Comparison of ENCODE assay signal across 9 cellular contexts in genomic region chr9:122389799-122390481, GRCh38. TPM values are rescaled to one million over a fixed set of nuclear protein-coding genes. Genes with fewer than 3 reads are reported as not detected.
DNase-seq lines count a peak whose midpoint lies in the region; ATAC-seq and TF ChIP-seq lines count a peak whose summit lies in the region.
"Had no signal": no experiment of that assay in that cellular context is flagged by ENCODE, and none has a peak within 500 bp of the region (broad histone marks: within the 10 kb centered on the region; RNA-seq: fewer than 3 reads in every experiment).

No MANE protein-coding gene starts in this region.

- no peak overlapping the region for H3K27ac Mint-ChIP-seq in naive thymus-derived CD4-positive, alpha-beta T cell
- H3K27ac Mint-ChIP-seq in activated CD4-positive, alpha-beta T cell treated with anti-CD3 and anti-CD28 coated beads, Interleukin-2, amount 10 ng/mL, durations not matched to agents 24 days and 14 days = no peak overlapping the region

- TF ChIP-seq CTCF in Peyer's patch (IDR thresholded peaks at IDR 0.05) (no peak), GM10248 (IDR thresholded peaks at IDR 0.05; ENCODE audit: control extremely low read depth, extremely low read depth, low read depth, missing control alignments) (no peak)

- peak in 2 of 3 donors; percentile 48 to 52 for DNase-seq in Peyer's patch
- DNase-seq in naive thymus-derived CD4-positive, alpha-beta T cell = no peak
- no peak for DNase-seq in activated CD4-positive, alpha-beta T cell treated with anti-CD3 and anti-CD28 coated beads, Interleukin-2, amount 10 ng/mL, durations not matched to agents 24 days and 14 days
- no peak for DNase-seq in activated CD4-positive, alpha-beta T cell treated with anti-CD3 and anti-CD28 coated beads, Interleukin-2, amount 50 U/mL, for 1 hour
- no peak for DNase-seq in GM10248 (ENCODE audit: extremely low spot score)
- DNase-seq: T-helper 9 cell had no signal

- H3K4me3 ChIP-seq in Peyer's patch = no peak overlapping the region
- H3K4me3 ChIP-seq in naive thymus-derived CD4-positive, alpha-beta T cell (ENCODE audit: low read length) = no peak overlapping the region

- H3K4me3 Mint-ChIP-seq in naive thymus-derived CD4-positive, alpha-beta T cell = no peak overlapping the region
- H3K4me3 Mint-ChIP-seq in activated CD4-positive, alpha-beta T cell treated with anti-CD3 and anti-CD28 coated beads, Interleukin-2, amount 10 ng/mL, durations not matched to agents 24 days and 14 days = no peak overlapping the region

- ATAC-seq in GM18858 (IDR thresholded peaks at IDR 0.05; ENCODE audit: unreplicated experiment) (peak; percentile 65), HG03378 (IDR thresholded peaks at IDR 0.05; ENCODE audit: unreplicated experiment) (peak; percentile 78), GM18870 (IDR thresholded peaks at IDR 0.05; ENCODE audit: unreplicated experiment) (no peak)
- peak; percentile 68 for ATAC-seq in naive thymus-derived CD4-positive, alpha-beta T cell

- no peak for TF ChIP-seq POLR2A in Peyer's patch (IDR thresholded peaks at IDR 0.05)

- POLR2A ChIA-PET in naive thymus-derived CD4-positive, alpha-beta T cell (lab: Charles Lee) = no interaction called here
- POLR2A ChIA-PET in GM10248 (lab: Yijun Ruan, JAX) = no interaction called here

- intact Hi-C loops in naive thymus-derived CD4-positive, alpha-beta T cell (cut with micrococcal nuclease) = no loop called here
- intact Hi-C loops in activated CD4-positive, alpha-beta T cell treated with anti-CD3 and anti-CD28 coated beads, Interleukin-2, amount 10 ng/mL, durations not matched to agents 24 days and 14 days (cut with micrococcal nuclease) = no loop called here

- no peaks in the 10 kb centered on the region for H3K27me3 ChIP-seq in Peyer's patch
- H3K27me3 ChIP-seq in naive thymus-derived CD4-positive, alpha-beta T cell (ENCODE audit: control insufficient read depth in 2 of 2, insufficient read depth in 2 of 2, low read length in 2 of 2) = no peaks in the 10 kb centered on the region

- H3K4me1 ChIP-seq in Peyer's patch = peaks cover 0 to 4% (median 0%) of the 10 kb centered on the region in 4 donors
- H3K4me1 ChIP-seq in naive thymus-derived CD4-positive, alpha-beta T cell (ENCODE audit: control insufficient read depth in 2 of 2, insufficient read depth in 2 of 2, low read length in 2 of 2) = no peaks in the 10 kb centered on the region

- CTCF ChIA-PET in naive thymus-derived CD4-positive, alpha-beta T cell (lab: Charles Lee) = interaction anchor here (0.6 to 0.7 kb wide), 3 partner anchors 10 to 915 kb away, joined by 3 to 7 read pairs (median 3); no protein-coding TSS in a partner anchor
- CTCF ChIA-PET in GM10248 (lab: Yijun Ruan, JAX) = interaction anchor here (1.2 to 2.3 kb wide), 5 partner anchors 9 to 291 kb away, joined by 3 to 7 read pairs (median 4); no protein-coding TSS in a partner anchor

- H3K9me3 Mint-ChIP-seq in naive thymus-derived CD4-positive, alpha-beta T cell = no peaks in the 10 kb centered on the region
- H3K9me3 Mint-ChIP-seq in activated CD4-positive, alpha-beta T cell treated with anti-CD3 and anti-CD28 coated beads, Interleukin-2, amount 10 ng/mL, durations not matched to agents 24 days and 14 days = no peaks in the 10 kb centered on the region

- no peaks in the 10 kb centered on the region for H3K36me3 ChIP-seq in Peyer's patch
- no peaks in the 10 kb centered on the region for H3K36me3 ChIP-seq in naive thymus-derived CD4-positive, alpha-beta T cell (ENCODE audit: control insufficient read depth in 2 of 3, insufficient read depth in 3 of 3, low read length in 3 of 3)

- peak overlapping the region in 1 of 4 donors; percentile 53 for H3K27ac ChIP-seq in Peyer's patch
- H3K27ac ChIP-seq in naive thymus-derived CD4-positive, alpha-beta T cell (ENCODE audit: low read depth, low read length) = no peak overlapping the region

- H3K9me3 ChIP-seq in Peyer's patch = no peaks in the 10 kb centered on the region
- no peaks in the 10 kb centered on the region for H3K9me3 ChIP-seq in naive thymus-derived CD4-positive, alpha-beta T cell (ENCODE audit: control insufficient read depth in 2 of 3, low read length in 3 of 3)

- peaks cover 0 to 6% (median 0%) of the 10 kb centered on the region in 7 donors for H3K4me1 Mint-ChIP-seq in naive thymus-derived CD4-positive, alpha-beta T cell
- H3K4me1 Mint-ChIP-seq in activated CD4-positive, alpha-beta T cell treated with anti-CD3 and anti-CD28 coated beads, Interleukin-2, amount 10 ng/mL, durations not matched to agents 24 days and 14 days = peaks cover 5% of the 10 kb centered on the region

- no peaks in the 10 kb centered on the region for H3K36me3 Mint-ChIP-seq in naive thymus-derived CD4-positive, alpha-beta T cell
- no peaks in the 10 kb centered on the region for H3K36me3 Mint-ChIP-seq in activated CD4-positive, alpha-beta T cell treated with anti-CD3 and anti-CD28 coated beads, Interleukin-2, amount 10 ng/mL, durations not matched to agents 24 days and 14 days (ENCODE audit: low read depth)

- peaks cover 7 to 33% (median 22%) of the 10 kb centered on the region in 5 donors for H3K27me3 Mint-ChIP-seq in naive thymus-derived CD4-positive, alpha-beta T cell
- peaks cover 9% of the 10 kb centered on the region for H3K27me3 Mint-ChIP-seq in activated CD4-positive, alpha-beta T cell treated with anti-CD3 and anti-CD28 coated beads, Interleukin-2, amount 10 ng/mL, durations not matched to agents 24 days and 14 days

RNA-seq across cellular contexts. Expression of gene PTGS1, which starts 19.1 kb away (rescaled TPM):
- 10 to 100 TPM in 3 of 4 donors, 1 to 10 TPM in 1; 6.4 to 17.3 (median 13.8) TPM for total RNA-seq in Peyer's patch
- 1 to 10 TPM in 2 of 5 experiments, under 1 TPM in 3; 0.41 to 7.0 (median 0.67) TPM for total RNA-seq in naive thymus-derived CD4-positive, alpha-beta T cell
- polyA plus RNA-seq in naive thymus-derived CD4-positive, alpha-beta T cell = under 1 TPM in 1 of 2 donors, not detected in 1; 0.44 TPM
- total RNA-seq in activated CD4-positive, alpha-beta T cell treated with anti-CD3 and anti-CD28 coated beads, Interleukin-2, amount 10 ng/mL, durations not matched to agents 24 days and 14 days = 0.26 and 0.28 TPM in 2 replicates

Comparison
In these comparisons a context has a peak if more than half of its experiments do, and no peak if none do; other contexts are left out.
1. DNase-seq: peak in Peyer's patch (2 of 3); none in naive thymus-derived CD4-positive, alpha-beta T cell (0 of 9), activated CD4-positive, alpha-beta T cell treated with anti-CD3 and anti-CD28 coated beads, Interleukin-2, amount 10 ng/mL, durations not matched to agents 24 days and 14 days (single experiment), activated CD4-positive, alpha-beta T cell treated with anti-CD3 and anti-CD28 coated beads, Interleukin-2, amount 50 U/mL, for 1 hour (single experiment) and GM10248 (single experiment).